In genomic region chr6:45553730-45554344, GRCh38 we compare ENCODE assay signal across 27 cellular contexts.
DNase-seq lines count a peak whose midpoint lies in the region; ATAC-seq and TF ChIP-seq lines count a peak whose summit lies in the region.
"Had no signal": no experiment of that assay in that cellular context is flagged by ENCODE, and none has a peak within 500 bp of the region (broad histone marks: within the 10 kb centered on the region; RNA-seq: fewer than 3 reads in every experiment).

No MANE protein-coding gene starts in this region.

- no peaks in the 10 kb centered on the region for H3K27me3 ChIP-seq in CD4-positive, CD25-positive, alpha-beta regulatory T cell (ENCODE audit: control insufficient read depth, insufficient read depth, low read length)
- H3K27me3 ChIP-seq in H9 (ENCODE audit: insufficient read depth, low read length) (no peaks in the 10 kb centered on the region), mesenchymal stem cell (ENCODE audit: control insufficient read depth in 1 of 2, insufficient read depth in 1 of 2, low read length in 2 of 2) (no peaks in the 10 kb centered on the region)
- H3K27me3 ChIP-seq: stomach had no signal

- H2BK12ac ChIP-seq in H9 (ENCODE audit: insufficient read length, low read depth, low read length) (no peak overlapping the region), mesenchymal stem cell (ENCODE audit: low read length in 2 of 2) (peak overlapping the region; percentile 96 to 97)

- TF ChIP-seq CTCF in H9 (conservative IDR thresholded peaks at IDR 0.05) (no peak), GM10266 (IDR thresholded peaks at IDR 0.05; ENCODE audit: control insufficient read depth, insufficient read depth, low read depth, missing control alignments) (no peak), mucosa of descending colon (IDR thresholded peaks at IDR 0.05) (no peak)

- peak overlapping the region in 2 of 3 donors; percentile 16 to 68 for H3K27ac Mint-ChIP-seq in CD4-positive, CD25-positive, alpha-beta regulatory T cell
- no peak overlapping the region; a peak in 1 of 7 replicates for H3K27ac Mint-ChIP-seq in H9
- H3K27ac Mint-ChIP-seq in activated T-helper 17 cell treated with anti-CD3 and anti-CD28 coated beads, Interleukin-2, amount 50 U/mL, for 72 hours: no peak overlapping the region
- H3K27ac Mint-ChIP-seq: B cell; CD8-positive, alpha-beta T cell had no signal

- no peaks in the 10 kb centered on the region for H3K27me3 Mint-ChIP-seq in CD4-positive, CD25-positive, alpha-beta regulatory T cell
- no peaks in the 10 kb centered on the region for H3K27me3 Mint-ChIP-seq in H9 (ENCODE audit: low read depth)
- H3K27me3 Mint-ChIP-seq in activated T-helper 17 cell treated with anti-CD3 and anti-CD28 coated beads, Interleukin-2, amount 50 U/mL, for 72 hours: no peaks in the 10 kb centered on the region
- H3K27me3 Mint-ChIP-seq: B cell; central memory CD8-positive, alpha-beta T cell; effector memory CD8-positive, alpha-beta T cell had no signal

- no peak overlapping the region for H3K4me3 Mint-ChIP-seq in CD4-positive, CD25-positive, alpha-beta regulatory T cell
- H3K4me3 Mint-ChIP-seq in H9: peak overlapping the region in 1 of 2 experiments; percentile 5; a peak in 1 of 5 replicates
- no peak overlapping the region for H3K4me3 Mint-ChIP-seq in activated T-helper 17 cell treated with anti-CD3 and anti-CD28 coated beads, Interleukin-2, amount 50 U/mL, for 72 hours
- H3K4me3 Mint-ChIP-seq: B cell; CD8-positive, alpha-beta T cell; central memory CD8-positive, alpha-beta T cell; effector memory CD8-positive, alpha-beta T cell; immature natural killer cell had no signal

- H4K91ac ChIP-seq in H9 (ENCODE audit: insufficient read length, low read depth, low read length) (no peak overlapping the region), mesenchymal stem cell (ENCODE audit: low read length) (peak overlapping the region; percentile 81)

- H4K5ac ChIP-seq in H9 (ENCODE audit: insufficient read length, low read depth, low read length): no peak overlapping the region

- no peaks in the 10 kb centered on the region for H3K36me3 Mint-ChIP-seq in CD4-positive, CD25-positive, alpha-beta regulatory T cell
- no peaks in the 10 kb centered on the region for H3K36me3 Mint-ChIP-seq in H9 (ENCODE audit: insufficient read depth in 1 of 3, low read depth in 3 of 3)
- peaks cover 26% of the 10 kb centered on the region for H3K36me3 Mint-ChIP-seq in activated T-helper 17 cell treated with anti-CD3 and anti-CD28 coated beads, Interleukin-2, amount 50 U/mL, for 72 hours (ENCODE audit: low read depth)
- H3K36me3 Mint-ChIP-seq: CD8-positive, alpha-beta T cell had no signal

- no peaks in the 10 kb centered on the region for H3K23me2 ChIP-seq in H9 (ENCODE audit: insufficient read length, low read depth, low read length, poor library complexity, severe bottlenecking)

- no peak overlapping the region for H3K56ac ChIP-seq in H9 (ENCODE audit: insufficient read length, low read depth, low read length)

- no peak overlapping the region for H3K4me3 ChIP-seq in CD4-positive, CD25-positive, alpha-beta regulatory T cell (ENCODE audit: low read depth, low read length)
- H3K4me3 ChIP-seq in mesenchymal stem cell (ENCODE audit: insufficient read depth in 1 of 2, low read depth in 1 of 2, low read length in 2 of 2) (no peak overlapping the region), mucosa of descending colon (no peak overlapping the region)
- H3K4me3 ChIP-seq: stomach had no signal

- H2AFZ ChIP-seq in H9 (ENCODE audit: low read length) (no peak overlapping the region), mesenchymal stem cell (ENCODE audit: low read depth, low read length) (no peak overlapping the region)

- no peak overlapping the region for H2BK20ac ChIP-seq in H9 (ENCODE audit: low read depth, low read length, poor library complexity, severe bottlenecking)

- no peak for ATAC-seq in CD4-positive, CD25-positive, alpha-beta regulatory T cell (ENCODE audit: low read depth in 2 of 2)
- peak; percentile 24 for ATAC-seq in activated T-helper 17 cell treated with anti-CD3 and anti-CD28 coated beads, Interleukin-2, amount 50 U/mL, for 72 hours (replicated peaks)
- ATAC-seq in HG02678 (IDR thresholded peaks at IDR 0.05; ENCODE audit: unreplicated experiment) (no peak), mucosa of descending colon (no peak)
- ATAC-seq: activated naive CD4-positive, alpha-beta T cell treated with anti-CD3 and anti-CD28 coated beads, Interleukin-2, amount 50 U/mL, for 72 hours; CD8-positive, alpha-beta T cell; effector memory CD8-positive, alpha-beta T cell; left colon; sciatic nerve had no signal

- no peaks in the 10 kb centered on the region for H3K36me3 ChIP-seq in CD4-positive, CD25-positive, alpha-beta regulatory T cell (ENCODE audit: control insufficient read depth, insufficient read depth, low read length)
- H3K36me3 ChIP-seq in mesenchymal stem cell (ENCODE audit: control insufficient read depth in 1 of 2, insufficient read depth in 2 of 2, low read depth in 1 of 2, low read length in 2 of 2): peaks cover 0 to 8% of the 10 kb centered on the region in 2 experiments
- no peaks in the 10 kb centered on the region for H3K36me3 ChIP-seq in mucosa of descending colon (ENCODE audit: low read depth)
- H3K36me3 ChIP-seq: stomach had no signal

- H3K14ac ChIP-seq in H9 (ENCODE audit: insufficient read depth, low read length) (no peak overlapping the region), mesenchymal stem cell (ENCODE audit: low read length in 2 of 2) (peak overlapping the region in 1 of 2 experiments; percentile 78)

- no peaks in the 10 kb centered on the region for H4K20me1 ChIP-seq in H9 (ENCODE audit: control insufficient read depth, insufficient read depth, insufficient read length)

- H4K8ac ChIP-seq in H9 (replicated peaks; ENCODE audit: insufficient read length, low read depth, low read length) (peak overlapping the region; percentile 23), mesenchymal stem cell (ENCODE audit: low read length) (peak overlapping the region; percentile 87)

- H3K9me3 ChIP-seq in CD4-positive, CD25-positive, alpha-beta regulatory T cell (ENCODE audit: control insufficient read depth in 2 of 2, low read length in 2 of 2): no peaks in the 10 kb centered on the region
- H3K9me3 ChIP-seq in H9 (ENCODE audit: control insufficient read depth, low read depth, low read length): no peaks in the 10 kb centered on the region
- no peaks in the 10 kb centered on the region for H3K9me3 ChIP-seq in mesenchymal stem cell (ENCODE audit: control insufficient read depth, low read length)
- H3K9me3 ChIP-seq in mucosa of descending colon: no peaks in the 10 kb centered on the region
- H3K9me3 ChIP-seq: stomach had no signal

- H3K79me1 ChIP-seq in H9 (ENCODE audit: insufficient read depth, low read depth, low read length, poor library complexity, severe bottlenecking): no peaks in the 10 kb centered on the region
- H3K79me1 ChIP-seq in mesenchymal stem cell (replicated peaks; ENCODE audit: low read length, poor library complexity, severe bottlenecking): peaks cover 20% of the 10 kb centered on the region

- DNase-seq in CD4-positive, CD25-positive, alpha-beta regulatory T cell: no peak
- DNase-seq in H9: no peak
- DNase-seq in mesenchymal stem cell: no peak
- DNase-seq in GM10266 (ENCODE audit: extremely low spot score): no peak
- DNase-seq in mucosa of descending colon: no peak
- DNase-seq: ACHN; activated CD4-positive, alpha-beta T cell treated with anti-CD3 and anti-CD28 coated beads, Interleukin-2, amount 50 U/mL, for 1 hour; activated CD4-positive, CD25-positive, alpha-beta regulatory T cell; activated effector memory CD4-positive, alpha-beta T cell treated with Interleukin-2 at 50 U/mL for 16 hours; CD8-positive, alpha-beta T cell; effector memory CD8-positive, alpha-beta T cell; erythroblast; immature natural killer cell; KG1; left colon; mammary epithelial cell; NCI-H1105; NCI-H187; NCI-H446 treated with DMSO at 0.1 percent for 48 hours; stomach; T-helper 1 cell had no signal

- H3K9ac ChIP-seq in H9 (ENCODE audit: extremely low read depth, insufficient read length, low read length) (no peak overlapping the region), mesenchymal stem cell (ENCODE audit: low read length) (no peak overlapping the region)

- no peak overlapping the region for H2BK15ac ChIP-seq in H9 (ENCODE audit: low read depth, low read length)
- H2BK15ac ChIP-seq in mesenchymal stem cell (ENCODE audit: low read depth, poor library complexity, severe bottlenecking): no peak overlapping the region

- no peak overlapping the region for H3K4ac ChIP-seq in H9 (ENCODE audit: low read depth, low read length)
- H3K4ac ChIP-seq in mesenchymal stem cell (ENCODE audit: low read depth in 1 of 2, low read length in 2 of 2): peak overlapping the region; percentile 24 to 57

- WGBS in H9 (ENCODE audit: extremely low coverage, insufficient read length, low lambda C conversion rate): no CpG with 5 or more reads among the region's 4 CpGs
- 79% methylated on average over 4 of the region's 4 CpGs for WGBS in mesenchymal stem cell

- H3K4me2 ChIP-seq in H9 (ENCODE audit: insufficient read depth, insufficient read length, low read length) (no peak overlapping the region), mesenchymal stem cell (ENCODE audit: low read length, poor library complexity, severe bottlenecking) (no peak overlapping the region)

- no peak overlapping the region for H2BK120ac ChIP-seq in H9 (ENCODE audit: low read depth, low read length, poor library complexity, severe bottlenecking)
- H2BK120ac ChIP-seq in mesenchymal stem cell (ENCODE audit: low read depth, low read length): no peak overlapping the region

- H3K23ac ChIP-seq in H9 (ENCODE audit: insufficient read length, low read depth, low read length): no peak overlapping the region
- no peak overlapping the region for H3K23ac ChIP-seq in mesenchymal stem cell (ENCODE audit: low read length in 2 of 2)

- no peak overlapping the region for H3K18ac ChIP-seq in H9 (ENCODE audit: insufficient read length, low read depth, low read length)
- peak overlapping the region; percentile 64 to 85 for H3K18ac ChIP-seq in mesenchymal stem cell (ENCODE audit: low read depth in 1 of 2, low read length in 2 of 2)

- H2BK5ac ChIP-seq in H9 (ENCODE audit: insufficient read length, low read length) (no peak overlapping the region), mesenchymal stem cell (ENCODE audit: low read depth, low read length, poor library complexity, severe bottlenecking) (no peak overlapping the region)

- H3T11ph ChIP-seq in H9 (ENCODE audit: low read length): no peak overlapping the region

- H3K9me3 Mint-ChIP-seq in CD4-positive, CD25-positive, alpha-beta regulatory T cell: no peaks in the 10 kb centered on the region
- no peaks in the 10 kb centered on the region for H3K9me3 Mint-ChIP-seq in H9
- H3K9me3 Mint-ChIP-seq in activated T-helper 17 cell treated with anti-CD3 and anti-CD28 coated beads, Interleukin-2, amount 50 U/mL, for 72 hours: no peaks in the 10 kb centered on the region
- H3K9me3 Mint-ChIP-seq: activated naive CD4-positive, alpha-beta T cell treated with anti-CD3 and anti-CD28 coated beads, Interleukin-2, amount 50 U/mL, for 72 hours; CD8-positive, alpha-beta T cell; central memory CD8-positive, alpha-beta T cell; effector memory CD8-positive, alpha-beta T cell; immature natural killer cell had no signal

- no peaks in the 10 kb centered on the region for H3K79me2 ChIP-seq in H9 (ENCODE audit: insufficient read depth, low read length)

- peaks cover 6 to 17% (median 9%) of the 10 kb centered on the region in 4 donors for H3K4me1 Mint-ChIP-seq in CD4-positive, CD25-positive, alpha-beta regulatory T cell
- H3K4me1 Mint-ChIP-seq in H9: no peaks in the 10 kb centered on the region
- peaks cover 28% of the 10 kb centered on the region for H3K4me1 Mint-ChIP-seq in activated T-helper 17 cell treated with anti-CD3 and anti-CD28 coated beads, Interleukin-2, amount 50 U/mL, for 72 hours

- no peaks in the 10 kb centered on the region for H3K4me1 ChIP-seq in CD4-positive, CD25-positive, alpha-beta regulatory T cell (ENCODE audit: control insufficient read depth, insufficient read depth, low read length, poor library complexity, severe bottlenecking)
- H3K4me1 ChIP-seq in H9 (ENCODE audit: insufficient read depth, low read length) (no peaks in the 10 kb centered on the region), mesenchymal stem cell (ENCODE audit: control insufficient read depth, insufficient read depth, low read depth, low read length) (peaks cover 14% of the 10 kb centered on the region), mucosa of descending colon (ENCODE audit: low read depth) (peaks cover under 1% of the 10 kb centered on the region)

- intact Hi-C loops in mucosa of descending colon (cut with DNase I, micrococcal nuclease): no loop called here

- H2AK5ac ChIP-seq in H9 (ENCODE audit: insufficient read length, low read length) (no peak overlapping the region), mesenchymal stem cell (ENCODE audit: low read length, severe bottlenecking) (no peak overlapping the region)

- no peak overlapping the region for H3K27ac ChIP-seq in CD4-positive, CD25-positive, alpha-beta regulatory T cell (ENCODE audit: insufficient read depth, low read length, poor library complexity, severe bottlenecking)
- no peak overlapping the region for H3K27ac ChIP-seq in H9 (ENCODE audit: insufficient read length, low read depth, low read length)
- no peak overlapping the region for H3K27ac ChIP-seq in mesenchymal stem cell (ENCODE audit: low read length, poor library complexity, severe bottlenecking)

Comparison
In these comparisons a context has a peak if more than half of its experiments do, and no peak if none do; other contexts are left out.
1. H3K27ac Mint-ChIP-seq: peak in CD4-positive, CD25-positive, alpha-beta regulatory T cell (2 of 3); none in H9 (0 of 3) and activated T-helper 17 cell treated with anti-CD3 and anti-CD28 coated beads, Interleukin-2, amount 50 U/mL, for 72 hours (single experiment).